Comparison of ENCODE assay signal across 14 cellular contexts in the genomic region with DNA sequence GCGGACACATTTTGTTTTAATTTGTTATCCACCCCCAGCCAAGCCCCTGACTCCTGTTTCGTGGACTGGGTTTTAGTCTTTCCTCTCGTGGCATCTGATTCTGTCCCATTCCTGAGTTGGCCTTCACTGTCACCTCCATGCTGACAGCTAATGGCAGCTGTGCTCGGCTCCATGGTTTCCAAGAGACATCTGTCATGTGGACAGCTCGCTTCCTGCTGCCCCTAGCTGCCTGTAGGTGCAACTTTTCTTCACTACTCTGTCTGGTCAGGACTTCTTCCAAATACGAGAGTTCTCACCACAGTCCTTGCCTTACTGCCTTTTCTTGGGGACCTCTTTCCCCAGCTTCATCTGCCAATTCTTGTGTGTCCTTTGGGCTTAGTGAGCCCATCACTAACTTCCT.
"Had no signal": no experiment of that assay in that cellular context is flagged by ENCODE, and none has a peak within 500 bp of the region (broad histone marks: within the 10 kb centered on the region; RNA-seq: fewer than 3 reads in every experiment).

No MANE protein-coding gene starts in this region.

- H3K27ac ChIP-seq: brain microvascular endothelial cell, testis had no signal

- H3K27ac Mint-ChIP-seq: activated CD4-positive, alpha-beta memory T cell treated with anti-CD3 and anti-CD28 coated beads, Interleukin-2, amount 10 ng/mL, durations not matched to agents 7 days and 5 days; activated naive CD8-positive, alpha-beta T cell treated with anti-CD3 and anti-CD28 coated beads for 36 hours; natural killer cell treated with Interleukin-12 subunit alpha and Interleukin-12 subunit beta and Interleukin-15 and Interleukin-18, amount 100 ng/mL, for 72 hours had no signal

- DNase-seq: activated CD4-positive, alpha-beta memory T cell treated with anti-CD3 and anti-CD28 coated beads, Interleukin-2, amount 10 ng/mL, durations not matched to agents 7 days and 5 days; activated CD4-positive, alpha-beta T cell treated with anti-CD3 and anti-CD28 coated beads for 1 hour; activated gamma-delta T cell treated with Interleukin-2 at 50 U/mL for 16 hours; activated naive CD8-positive, alpha-beta T cell treated with anti-CD3 and anti-CD28 coated beads for 36 hours; activated T-cell treated with anti-CD3 and anti-CD28 coated beads, Interleukin-2, amount 50 U/mL, for 48 hours; brain microvascular endothelial cell; cerebellar nuclear complex; mucosa of descending colon; stimulated activated CD4-positive, alpha-beta T cell treated with anti-CD3 and anti-CD28 coated beads, Interleukin-4, amount 100 ng/mL, for 1 hour; stimulated activated CD8-positive, alpha-beta memory T cell treated with anti-CD3 and anti-CD28 coated beads, Interleukin-4, amount 100 ng/mL, for 48 hours; stimulated activated naive CD8-positive, alpha-beta T cell treated with anti-CD3 and anti-CD28 coated beads, Interleukin-15, Interleukin-2, amounts not matched to agents 100 U/mL and 50 U/mL, for 24 hours; testis had no signal

- ATAC-seq: esophagus mucosa; mucosa of descending colon; stimulated activated naive CD8-positive, alpha-beta T cell treated with anti-CD3 and anti-CD28 coated beads, Interleukin-15, Interleukin-2, amounts not matched to agents 100 U/mL and 50 U/mL, for 24 hours had no signal

- H3K9me3 ChIP-seq: mucosa of descending colon, testis had no signal

- H3K4me3 ChIP-seq: mucosa of descending colon, testis had no signal

- H3K9me3 Mint-ChIP-seq: activated CD4-positive, alpha-beta memory T cell treated with anti-CD3 and anti-CD28 coated beads, Interleukin-2, amount 10 ng/mL, durations not matched to agents 7 days and 5 days; activated naive CD8-positive, alpha-beta T cell treated with anti-CD3 and anti-CD28 coated beads for 36 hours; natural killer cell treated with Interleukin-12 subunit alpha and Interleukin-12 subunit beta and Interleukin-15 and Interleukin-18, amount 100 ng/mL, for 72 hours had no signal

- H3K27me3 ChIP-seq: brain microvascular endothelial cell, testis had no signal

- H3K4me3 Mint-ChIP-seq: activated CD4-positive, alpha-beta memory T cell treated with anti-CD3 and anti-CD28 coated beads, Interleukin-2, amount 10 ng/mL, durations not matched to agents 7 days and 5 days; activated naive CD8-positive, alpha-beta T cell treated with anti-CD3 and anti-CD28 coated beads for 36 hours; natural killer cell treated with Interleukin-12 subunit alpha and Interleukin-12 subunit beta and Interleukin-15 and Interleukin-18, amount 100 ng/mL, for 72 hours had no signal

- H3K4me1 Mint-ChIP-seq: activated CD4-positive, alpha-beta memory T cell treated with anti-CD3 and anti-CD28 coated beads, Interleukin-2, amount 10 ng/mL, durations not matched to agents 7 days and 5 days; activated naive CD8-positive, alpha-beta T cell treated with anti-CD3 and anti-CD28 coated beads for 36 hours had no signal

- H3K36me3 ChIP-seq: brain microvascular endothelial cell had no signal

- H3K36me3 Mint-ChIP-seq: activated naive CD8-positive, alpha-beta T cell treated with anti-CD3 and anti-CD28 coated beads for 36 hours; natural killer cell treated with Interleukin-12 subunit alpha and Interleukin-12 subunit beta and Interleukin-15 and Interleukin-18, amount 100 ng/mL, for 72 hours had no signal
